ENCODE assay signal across 8 cellular contexts in the genomic region with DNA sequence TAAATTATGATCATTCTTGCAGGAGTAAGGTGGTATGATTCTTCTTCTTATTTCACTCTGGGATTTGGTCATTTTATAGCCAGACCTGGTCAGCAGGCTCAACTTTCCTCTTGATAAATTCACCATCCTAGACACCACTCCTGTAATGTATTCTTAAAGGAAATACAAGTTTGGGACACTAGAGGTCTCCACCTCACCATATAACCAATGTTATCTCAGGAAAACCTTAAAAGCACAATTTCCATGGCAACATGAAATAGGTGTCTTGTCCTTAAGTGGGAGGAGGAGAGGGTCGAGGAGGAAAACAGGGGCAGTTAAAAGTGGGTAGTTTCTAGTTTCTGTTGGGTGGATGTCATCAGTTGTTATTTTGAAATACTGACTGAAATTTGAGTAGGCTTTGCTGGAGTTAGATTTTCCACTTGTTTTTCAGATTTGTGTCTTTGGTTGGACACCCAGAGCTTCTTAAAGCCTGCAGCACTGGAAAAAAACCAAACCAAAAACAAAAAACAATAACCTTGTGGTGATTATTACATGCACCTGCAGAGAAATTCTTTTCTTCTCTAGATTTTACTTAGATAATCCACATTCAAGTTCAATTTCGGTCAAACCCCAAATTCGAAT.
A peak's percentile ranks its signal among the peaks of the same experiment; 100 is the strongest.
DNase-seq lines count a peak whose midpoint lies in the region; ATAC-seq, FAIRE-seq and TF ChIP-seq lines count a peak whose summit lies in the region.

No MANE protein-coding gene starts in this region.

- H3K9me3 Mint-ChIP-seq in type B pancreatic cell: no peaks in the 10 kb centered on the region

- no peak for TF ChIP-seq POLR2A in GM12892 (IDR thresholded peaks at IDR 0.05; ENCODE audit: low read depth, low read length)

- DNase-seq in AG20443 (ENCODE audit: low spot score) (peak; percentile 64), GM12892 (ENCODE audit: insufficient read length) (no peak), NCI-H69 (lab: John Stamatoyannopoulos, UW) (peak; percentile 16), cerebellar cortex (ENCODE audit: low spot score) (peak; percentile 53), left colon (no peak), type B pancreatic cell (ENCODE audit: extremely low spot score, unreplicated experiment) (no peak)

- peak; percentile 62 for ATAC-seq in left colon
- ATAC-seq in HG02798 (IDR thresholded peaks at IDR 0.05; ENCODE audit: poor library complexity, unreplicated experiment): no peak
- no peak for ATAC-seq in HG02840 (IDR thresholded peaks at IDR 0.05; ENCODE audit: low FRiP score, unreplicated experiment)

- no peak overlapping the region for H3K4me3 Mint-ChIP-seq in type B pancreatic cell

- FAIRE-seq in GM12892 (lab: Jason Lieb, UNC): peak; percentile 77

- TF ChIP-seq CTCF in type B pancreatic cell (conservative IDR thresholded peaks at IDR 0.05): peak; percentile 86

- peaks cover 24% of the 10 kb centered on the region for H3K27me3 Mint-ChIP-seq in type B pancreatic cell

- intact Hi-C loops in left colon (cut with DNase I, micrococcal nuclease): loop anchor here in 1 of 2 donors (5.0 kb wide), 1 partner anchor 250 kb away; no protein-coding TSS in a partner anchor

- no peaks in the 10 kb centered on the region for H3K4me1 Mint-ChIP-seq in type B pancreatic cell (ENCODE audit: unreplicated experiment)

- no peak overlapping the region for H3K27ac Mint-ChIP-seq in type B pancreatic cell

- no peaks in the 10 kb centered on the region for H3K36me3 Mint-ChIP-seq in type B pancreatic cell

Comparison
In these comparisons a context has a peak if more than half of its experiments do, and no peak if none do; other contexts are left out.
1. DNase-seq: peak in AG20443 (single experiment), NCI-H69 (single experiment) and cerebellar cortex (single experiment); none in GM12892 (single experiment), left colon (0 of 2) and type B pancreatic cell (single experiment).